ENCODE assay signal across 8 cellular contexts in genomic region chr12:68808388-68809189, GRCh38. TPM values are rescaled to one million over a fixed set of nuclear protein-coding genes. Genes with fewer than 3 reads are reported as not detected.
DNase-seq lines count a peak whose midpoint lies in the region; ATAC-seq, FAIRE-seq and TF ChIP-seq lines count a peak whose summit lies in the region.

No MANE protein-coding gene starts in this region.

- H3K9ac ChIP-seq in kidney (ENCODE audit: low read length in 2 of 2), result peak overlapping the region; percentile 97 to 99

- peaks cover 2 to 3% of the 10 kb centered on the region in 2 donors for H3K4me1 ChIP-seq in kidney (ENCODE audit: control insufficient read depth in 1 of 2, insufficient read depth in 1 of 2, low read depth in 1 of 2, low read length in 2 of 2)

- peak; percentile 55 for ATAC-seq in GM19023 (IDR thresholded peaks at IDR 0.05; ENCODE audit: unreplicated experiment)
- peak; percentile 52 for ATAC-seq in HG03196 (IDR thresholded peaks at IDR 0.05; ENCODE audit: unreplicated experiment)

- TF ChIP-seq CTCF in AG09309 (IDR thresholded peaks at IDR 0.05; ENCODE audit: control insufficient read depth, insufficient read depth, low read depth, low read length, missing control alignments) (no peak), kidney (IDR thresholded peaks at IDR 0.05; ENCODE audit: borderline replicate concordance, extremely low read depth, insufficient read depth) (no peak)

- peaks cover 4% of the 10 kb centered on the region in 2 donors for H3K36me3 ChIP-seq in kidney (ENCODE audit: control insufficient read depth in 1 of 2, insufficient read depth in 2 of 2, low read length in 2 of 2)

- H3K4me3 ChIP-seq in AG09309 (ENCODE audit: control insufficient read depth, low read depth, low read length) (peak overlapping the region; percentile 71), kidney (ENCODE audit: low read length in 2 of 2) (peak overlapping the region; percentile 86 to 94)

- no peak for FAIRE-seq in kidney (lab: Jason Lieb, UNC)

- intact Hi-C loops in kidney (cut with DNase I), result no loop called here

- H3K9me3 ChIP-seq in kidney (ENCODE audit: control insufficient read depth in 1 of 2, low read length in 2 of 2), result no peaks in the 10 kb centered on the region

- H3K27ac ChIP-seq in kidney (ENCODE audit: low read depth in 2 of 2, low read length in 2 of 2), result peak overlapping the region; percentile 98 to 99

- DNase-seq in AG09309 (ENCODE audit: low read depth), result peak; percentile 91
- DNase-seq in NCI-H2227 treated with DMSO at 0.1 percent for 48 hours (lab: John Stamatoyannopoulos, UW), result peak; percentile 45
- DNase-seq in activated CD4-positive, CD25-positive, alpha-beta regulatory T cell treated with anti-CD3 and anti-CD28 coated beads, Interleukin-2, amount 50 U/mL, for 16 hours (ENCODE audit: low read depth, low spot score), result peak; percentile 14
- DNase-seq in cerebellar cortex (ENCODE audit: low spot score), result peak; percentile 74
- DNase-seq in kidney, result peak; percentile 95
- peak; percentile 18 to 27 for DNase-seq in stimulated activated CD4-positive, alpha-beta T cell treated with anti-CD3 and anti-CD28 coated beads, Interleukin-15, amount 100 ng/mL, for 1 hour (ENCODE audit: low read depth in 1 of 2, low spot score in 1 of 2)

RNA-seq across cellular contexts. Expression of gene MDM2, which starts 0.6 kb away (rescaled TPM):
- 103 TPM for total RNA-seq in kidney
- polyA plus RNA-seq in kidney (ENCODE audit: insufficient read depth, low read depth, low replicate concordance), result 38.5 TPM

Comparison
In these comparisons a context has a peak if more than half of its experiments do, and no peak if none do; other contexts are left out.
1. Peak in every context shown above with its lines: DNase-seq, ATAC-seq, H3K4me3 ChIP-seq and H3K27ac ChIP-seq.
2. DNase-seq: peak in every context shown above with its lines; median percentile 95 in kidney; 91 in AG09309; 74 in cerebellar cortex; 45 in NCI-H2227 treated with DMSO at 0.1 percent for 48 hours; 22 in stimulated activated CD4-positive, alpha-beta T cell treated with anti-CD3 and anti-CD28 coated beads, Interleukin-15, amount 100 ng/mL, for 1 hour; 14 in activated CD4-positive, CD25-positive, alpha-beta regulatory T cell treated with anti-CD3 and anti-CD28 coated beads, Interleukin-2, amount 50 U/mL, for 16 hours.